1 cellular context compared by ENCODE assay signal in genomic region chr10:62231805-62232204, GRCh38.
TF ChIP-seq lines count a peak whose summit lies in the region.

No MANE protein-coding gene starts in this region.

TF ChIP-seq in SK-N-SH, 30 proteins besides CTCF, POLR2A, EP300 and RAD21 (continued from another document):
- TF ChIP-seq TEAD4 (IDR thresholded peaks at IDR 0.05; ENCODE audit: borderline replicate concordance, insufficient read depth) (no peak), RFX5 (IDR thresholded peaks at IDR 0.05; ENCODE audit: low read length) (no peak), RXRA (IDR thresholded peaks at IDR 0.05; ENCODE audit: borderline replicate concordance, low read depth) (no peak), SIN3A (IDR thresholded peaks at IDR 0.05; ENCODE audit: borderline replicate concordance, low read depth, low read length) (no peak), RCOR1 (IDR thresholded peaks at IDR 0.05; ENCODE audit: low read length) (no peak), YY1 (IDR thresholded peaks at IDR 0.05; ENCODE audit: low read depth) (no peak), PBX3 (IDR thresholded peaks at IDR 0.05) (no peak)
